Comparison of ENCODE assay signal across 8 cellular contexts in genomic region chr1:120092232-120093218, GRCh38. TPM values are rescaled to one million over a fixed set of nuclear protein-coding genes. Genes with fewer than 3 reads are reported as not detected.
A peak's percentile ranks its signal among the peaks of the same experiment; 100 is the strongest.
DNase-seq lines count a peak whose midpoint lies in the region; ATAC-seq and TF ChIP-seq lines count a peak whose summit lies in the region.
"Not testable (repeated sequence)": the region's sequence is repeated elsewhere in the genome, so short reads cannot be mapped to it uniquely, and the experiment has no call there.

No MANE protein-coding gene starts in this region.

- H3K9me3 Mint-ChIP-seq in IgD-negative memory B cell; activated B cell treated with CpG ODN at 0.5 μM for 24 hours; naive thymus-derived CD4-positive, alpha-beta T cell: not testable (repeated sequence)

- H3K27me3 Mint-ChIP-seq in IgD-negative memory B cell; activated B cell treated with CpG ODN at 0.5 μM for 24 hours; naive thymus-derived CD4-positive, alpha-beta T cell: not testable (repeated sequence)

- H3K36me3 ChIP-seq in OCI-LY7 (ENCODE audit: insufficient read depth, low read length); lower lobe of right lung; naive thymus-derived CD4-positive, alpha-beta T cell (ENCODE audit: control insufficient read depth in 2 of 3, insufficient read depth in 3 of 3, low read length in 3 of 3); upper lobe of right lung: not testable (repeated sequence)

- intact Hi-C loops in OCI-LY7 (cut with micrococcal nuclease; ENCODE audit: unreplicated experiment); activated B cell treated with CpG ODN at 0.5 μM for 24 hours (cut with micrococcal nuclease); lower lobe of right lung (cut with DNase I); naive thymus-derived CD4-positive, alpha-beta T cell (cut with micrococcal nuclease); upper lobe of right lung (cut with DNase I): not testable (repeated sequence)

- peak; percentile 23 for ATAC-seq in activated B cell treated with CpG ODN at 0.5 μM for 24 hours (ENCODE audit: low read depth)
- peak; percentile 80 for ATAC-seq in left lobe of liver
- peak; percentile 38 to 57 for ATAC-seq in lower lobe of right lung
- ATAC-seq in naive thymus-derived CD4-positive, alpha-beta T cell: peak; percentile 58
- peak; percentile 73 for ATAC-seq in upper lobe of right lung

- not testable (repeated sequence) for H3K9me2 ChIP-seq in OCI-LY7 (ENCODE audit: insufficient read depth, low read length)

- H3K9me3 ChIP-seq in OCI-LY7 (ENCODE audit: low read length); lower lobe of right lung; naive thymus-derived CD4-positive, alpha-beta T cell (ENCODE audit: control insufficient read depth in 2 of 3, low read length in 3 of 3); upper lobe of right lung: not testable (repeated sequence)

- BruUV-seq in OCI-LY7 (replicated peaks; lab: Mats Ljungman, UMichigan): not testable (repeated sequence)

- peak; percentile 26 for DNase-seq in CD1c-positive myeloid dendritic cell (ENCODE audit: extremely low spot score)
- DNase-seq in OCI-LY7 (ENCODE audit: low spot score); activated B cell treated with CpG ODN at 0.5 μM for 24 hours; left lobe of liver (ENCODE audit: low spot score); lower lobe of right lung; naive thymus-derived CD4-positive, alpha-beta T cell; upper lobe of right lung: not testable (repeated sequence)

- TF ChIP-seq CTCF in OCI-LY7 (conservative IDR thresholded peaks at IDR 0.05; ENCODE audit: low read length); activated B cell treated with CpG ODN at 0.5 μM for 24 hours (IDR thresholded peaks at IDR 0.05); lower lobe of right lung (IDR thresholded peaks at IDR 0.05); upper lobe of right lung (IDR thresholded peaks at IDR 0.05): not testable (repeated sequence)

- H3K4me2 ChIP-seq in OCI-LY7 (ENCODE audit: low read length): not testable (repeated sequence)

- H3K4me1 ChIP-seq in OCI-LY7 (ENCODE audit: insufficient read depth, low read length, poor library complexity, severe bottlenecking): peaks cover 15% of the 10 kb centered on the region
- not testable (repeated sequence) for H3K4me1 ChIP-seq in lower lobe of right lung; naive thymus-derived CD4-positive, alpha-beta T cell (ENCODE audit: control insufficient read depth in 2 of 2, insufficient read depth in 2 of 2, low read length in 2 of 2); upper lobe of right lung

- not testable (repeated sequence) for H3K79me2 ChIP-seq in OCI-LY7 (ENCODE audit: insufficient read depth, low read depth, low read length)

- H3K27ac ChIP-seq in OCI-LY7 (ENCODE audit: low read depth, low read length, poor library complexity, severe bottlenecking); lower lobe of right lung; naive thymus-derived CD4-positive, alpha-beta T cell (ENCODE audit: low read depth, low read length); upper lobe of right lung: not testable (repeated sequence)

- not testable (repeated sequence) for H3K36me3 Mint-ChIP-seq in IgD-negative memory B cell
- H3K36me3 Mint-ChIP-seq in activated B cell treated with CpG ODN at 0.5 μM for 24 hours (ENCODE audit: low read depth): peaks cover 11% of the 10 kb centered on the region
- peaks cover 0 to 15% (median 0%) of the 10 kb centered on the region in 5 donors for H3K36me3 Mint-ChIP-seq in naive thymus-derived CD4-positive, alpha-beta T cell

- not testable (repeated sequence) for H3K27me3 ChIP-seq in lower lobe of right lung (ENCODE audit: low read depth); naive thymus-derived CD4-positive, alpha-beta T cell (ENCODE audit: control insufficient read depth in 2 of 2, insufficient read depth in 2 of 2, low read length in 2 of 2); upper lobe of right lung

- H3K4me3 ChIP-seq in OCI-LY7 (ENCODE audit: low read depth, low read length, poor library complexity, severe bottlenecking); lower lobe of right lung; naive thymus-derived CD4-positive, alpha-beta T cell (ENCODE audit: low read length); upper lobe of right lung: not testable (repeated sequence)

- CTCF ChIA-PET in OCI-LY7 (lab: Charles Lee; ENCODE audit: unreplicated experiment); activated B cell treated with CpG ODN at 0.5 μM for 24 hours (lab: Charles Lee); naive thymus-derived CD4-positive, alpha-beta T cell (lab: Charles Lee): not testable (repeated sequence)

- H3K4me3 Mint-ChIP-seq in IgD-negative memory B cell: peak overlapping the region in 2 of 4 donors; percentile 61 to 78
- not testable (repeated sequence) for H3K4me3 Mint-ChIP-seq in activated B cell treated with CpG ODN at 0.5 μM for 24 hours; naive thymus-derived CD4-positive, alpha-beta T cell

- H3K4me1 Mint-ChIP-seq in IgD-negative memory B cell (peaks cover 14 to 19% (median 17%) of the 10 kb centered on the region in 3 donors), activated B cell treated with CpG ODN at 0.5 μM for 24 hours (peaks cover 37% of the 10 kb centered on the region)
- peaks cover 0 to 10% (median 6%) of the 10 kb centered on the region in 7 donors for H3K4me1 Mint-ChIP-seq in naive thymus-derived CD4-positive, alpha-beta T cell

- POLR2A ChIA-PET in OCI-LY7 (lab: Charles Lee); activated B cell treated with CpG ODN at 0.5 μM for 24 hours (lab: Charles Lee); naive thymus-derived CD4-positive, alpha-beta T cell (lab: Charles Lee): not testable (repeated sequence)

- peak overlapping the region; percentile 67 to 80 (median 73) for H3K27ac Mint-ChIP-seq in IgD-negative memory B cell
- H3K27ac Mint-ChIP-seq in activated B cell treated with CpG ODN at 0.5 μM for 24 hours: peak overlapping the region; percentile 85
- H3K27ac Mint-ChIP-seq in naive thymus-derived CD4-positive, alpha-beta T cell: not testable (repeated sequence)

- not testable (repeated sequence) for H4K20me1 ChIP-seq in OCI-LY7 (ENCODE audit: insufficient read depth, low read length)

- H2AFZ ChIP-seq in OCI-LY7 (ENCODE audit: low read length): peak overlapping the region; percentile 82

RNA-seq across cellular contexts. Expression of gene NOTCH2, which starts 23.1 kb away (rescaled TPM):
- polyA plus RNA-seq in IgD-negative memory B cell: 46.5 TPM
- 31.0 and 36.1 TPM in 2 replicates for total RNA-seq in OCI-LY7 (2014; rRNA removed; shearing (Covaris generic))
- total RNA-seq in OCI-LY7 (2022): 42.0 and 50.6 TPM in 2 replicates
- 216 and 259 TPM in 2 replicates for total RNA-seq in activated B cell treated with CpG ODN at 0.5 μM for 24 hours
- 57.5 TPM for total RNA-seq in left lobe of liver
- 101 TPM for total RNA-seq in lower lobe of right lung
- 100 to 1,000 TPM in 2 of 5 experiments, 10 to 100 TPM in 3; 63.7 to 143 (median 80.6) TPM for total RNA-seq in naive thymus-derived CD4-positive, alpha-beta T cell
- polyA plus RNA-seq in naive thymus-derived CD4-positive, alpha-beta T cell: 10 to 100 TPM; 25.4 to 32.0 TPM
- 97.3 TPM for total RNA-seq in upper lobe of right lung

Comparison
In these comparisons a context has a peak if more than half of its experiments do, and no peak if none do; other contexts are left out.
1. ATAC-seq: peak in every context shown above with its lines; median percentile 80 in left lobe of liver; 73 in upper lobe of right lung; 58 in naive thymus-derived CD4-positive, alpha-beta T cell; 48 in lower lobe of right lung; 23 in activated B cell treated with CpG ODN at 0.5 μM for 24 hours.